ENCODE assay signal across 9 cellular contexts in the genomic region with DNA sequence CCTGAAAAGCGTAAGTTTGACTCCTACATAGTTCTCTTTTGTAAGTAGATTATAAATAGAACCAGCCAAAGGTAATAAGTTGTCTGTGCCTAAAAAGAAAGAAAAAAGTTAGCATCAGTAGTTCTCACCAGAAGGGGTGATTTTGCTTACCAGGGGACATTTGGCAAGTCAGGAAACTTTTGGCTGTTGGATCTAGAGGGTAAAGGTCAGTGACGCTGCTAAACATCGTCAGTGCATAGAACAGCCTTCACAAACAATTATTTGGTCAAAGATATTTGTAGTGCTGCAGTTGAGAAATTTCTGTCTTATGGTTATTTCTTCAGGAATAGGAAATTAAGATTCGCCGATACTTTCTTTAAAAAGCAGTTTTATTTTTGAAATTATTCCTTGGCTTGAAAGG. TPM values are rescaled to one million over a fixed set of nuclear protein-coding genes. Genes with fewer than 3 reads are reported as not detected.
DNase-seq lines count a peak whose midpoint lies in the region; ATAC-seq and TF ChIP-seq lines count a peak whose summit lies in the region.
"Had no signal": no experiment of that assay in that cellular context is flagged by ENCODE, and none has a peak within 500 bp of the region (broad histone marks: within the 10 kb centered on the region; RNA-seq: fewer than 3 reads in every experiment).

No MANE protein-coding gene starts in this region.

- H3F3A ChIP-seq in PC-3 (ENCODE audit: low read length, unreplicated experiment) = no peaks in the 10 kb centered on the region

- H3K27ac ChIP-seq in PC-3 (ENCODE audit: low read length) = no peak overlapping the region
- H3K27ac ChIP-seq in stomach smooth muscle (ENCODE audit: low read length) = no peak overlapping the region

- H3K36me3 Mint-ChIP-seq in activated CD4-positive, alpha-beta T cell treated with anti-CD3 and anti-CD28 coated beads, Interleukin-2, amount 10 ng/mL, durations not matched to agents 24 days and 14 days (ENCODE audit: low read depth) = peaks cover 29% of the 10 kb centered on the region

- no peaks in the 10 kb centered on the region for H3K27me3 ChIP-seq in PC-3 (ENCODE audit: low read length)
- H3K27me3 ChIP-seq in stomach smooth muscle (ENCODE audit: control insufficient read depth in 1 of 2, insufficient read depth in 2 of 2, low read length in 2 of 2) = no peaks in the 10 kb centered on the region

- peaks cover 24% of the 10 kb centered on the region for H3K4me1 ChIP-seq in PC-3 (ENCODE audit: insufficient read depth, low read length)
- H3K4me1 ChIP-seq in stomach smooth muscle (ENCODE audit: control insufficient read depth, insufficient read depth, low read length) = peaks cover 5% of the 10 kb centered on the region

- POLR2A ChIA-PET in PC-3 (lab: Charles Lee; ENCODE audit: unreplicated experiment) = no interaction called here

- no TSS peak for BruUV-seq in PC-3 (replicated peaks; lab: Mats Ljungman, UMichigan)

- no peak overlapping the region for H3K27ac Mint-ChIP-seq in activated CD4-positive, alpha-beta T cell treated with anti-CD3 and anti-CD28 coated beads, Interleukin-2, amount 10 ng/mL, durations not matched to agents 24 days and 14 days

- peak overlapping the region; percentile 84 for H3K4me2 ChIP-seq in PC-3 (ENCODE audit: low read length)

- peaks cover 91% of the 10 kb centered on the region for H3K79me2 ChIP-seq in PC-3 (ENCODE audit: low read length)

- no peaks in the 10 kb centered on the region for H3K9me3 ChIP-seq in PC-3 (ENCODE audit: low read length)
- H3K9me3 ChIP-seq in stomach smooth muscle (ENCODE audit: control insufficient read depth in 2 of 2, low read length in 2 of 2) = no peaks in the 10 kb centered on the region

- peaks cover 12% of the 10 kb centered on the region; the same call in 1 of the 2 replicates for H4K20me1 ChIP-seq in PC-3 (ENCODE audit: low read length)

- CTCF ChIA-PET in PC-3 (lab: Charles Lee) = interaction anchor here (0.5 kb wide), 1 partner anchor 487 kb away, joined by 3 read pairs; no protein-coding TSS in a partner anchor

- H3K4me1 Mint-ChIP-seq in activated CD4-positive, alpha-beta T cell treated with anti-CD3 and anti-CD28 coated beads, Interleukin-2, amount 10 ng/mL, durations not matched to agents 24 days and 14 days = peaks cover 34% of the 10 kb centered on the region

- no peak for TF ChIP-seq CTCF in PC-3 (conservative IDR thresholded peaks at IDR 0.05; ENCODE audit: low read depth, low read length)
- no peak for TF ChIP-seq CTCF in fibroblast of villous mesenchyme (IDR thresholded peaks at IDR 0.05; ENCODE audit: insufficient read depth, low read depth, low read length)
- TF ChIP-seq CTCF in omental fat pad (IDR thresholded peaks at IDR 0.05) = no peak

- no peaks in the 10 kb centered on the region for H3K27me3 Mint-ChIP-seq in activated CD4-positive, alpha-beta T cell treated with anti-CD3 and anti-CD28 coated beads, Interleukin-2, amount 10 ng/mL, durations not matched to agents 24 days and 14 days

- H3K36me3 ChIP-seq in PC-3 (ENCODE audit: low read depth, low read length) (peaks cover 20% of the 10 kb centered on the region), stomach smooth muscle (ENCODE audit: control insufficient read depth in 2 of 2, insufficient read depth in 2 of 2, low read length in 2 of 2) (peaks cover 5 to 11% of the 10 kb centered on the region in 2 donors)

- intact Hi-C loops in activated CD4-positive, alpha-beta T cell treated with anti-CD3 and anti-CD28 coated beads, Interleukin-2, amount 10 ng/mL, durations not matched to agents 24 days and 14 days (cut with micrococcal nuclease) = loop anchor here (2.0 to 10.0 kb wide), 3 partner anchors 183 to 1025 kb away; partner anchors contain the start of gene SLC7A1
- intact Hi-C loops in PC-3 (cut with micrococcal nuclease) = loop anchor here (5.0 kb wide), 2 partner anchors 47 to 53 kb away; no protein-coding TSS in a partner anchor

- no peaks in the 10 kb centered on the region for H3K9me3 Mint-ChIP-seq in activated CD4-positive, alpha-beta T cell treated with anti-CD3 and anti-CD28 coated beads, Interleukin-2, amount 10 ng/mL, durations not matched to agents 24 days and 14 days

- peak; percentile 48 for DNase-seq in activated CD4-positive, alpha-beta T cell treated with anti-CD3 and anti-CD28 coated beads, Interleukin-2, amount 10 ng/mL, durations not matched to agents 24 days and 14 days
- no peak for DNase-seq in activated CD4-positive, alpha-beta T cell treated with anti-CD3 and anti-CD28 coated beads for 1 hour
- peak; percentile 10 for DNase-seq in PC-3
- DNase-seq in fibroblast of villous mesenchyme (ENCODE audit: low read depth) = peak; percentile 56
- DNase-seq in NCI-H2081 (lab: John Stamatoyannopoulos, UW) = no peak
- no peak for DNase-seq in omental fat pad (ENCODE audit: low spot score)
- DNase-seq in DMS 273 (lab: John Stamatoyannopoulos, UW; ENCODE audit: unreplicated experiment) = no peak
- DNase-seq: NCI-H2081 treated with DMSO at 0.1 percent for 48 hours had no signal

- H3K9me2 ChIP-seq in PC-3 (replicated peaks; ENCODE audit: low read length) = no peaks in the 10 kb centered on the region

- no peak overlapping the region for H2AFZ ChIP-seq in PC-3 (ENCODE audit: low read length)

- H3K4me3 ChIP-seq in PC-3 (ENCODE audit: low read length) = peak overlapping the region; percentile 87
- H3K4me3 ChIP-seq in fibroblast of villous mesenchyme (ENCODE audit: low read depth, low read length) = peak overlapping the region; percentile 85
- peak overlapping the region; percentile 44 to 76 for H3K4me3 ChIP-seq in stomach smooth muscle (ENCODE audit: low read length in 2 of 2)

- peak overlapping the region; percentile 90; the same call in 1 of the 2 replicates for H3K9ac ChIP-seq in PC-3 (ENCODE audit: low read length)
- H3K9ac ChIP-seq in stomach smooth muscle (ENCODE audit: low read length in 2 of 2) = no peak overlapping the region

- ATAC-seq in PC-3 (no peak), omental fat pad (ENCODE audit: low FRiP score) (no peak)

- H3K4me3 Mint-ChIP-seq in activated CD4-positive, alpha-beta T cell treated with anti-CD3 and anti-CD28 coated beads, Interleukin-2, amount 10 ng/mL, durations not matched to agents 24 days and 14 days = no peak overlapping the region

RNA-seq across cellular contexts. Expression of gene USPL1, which starts 2.0 kb away (rescaled TPM):
- 16.2 and 18.7 TPM in 2 replicates for total RNA-seq in activated CD4-positive, alpha-beta T cell treated with anti-CD3 and anti-CD28 coated beads, Interleukin-2, amount 10 ng/mL, durations not matched to agents 24 days and 14 days
- total RNA-seq in PC-3 (2014; rRNA removed) (6.0 and 9.0 TPM in 2 replicates), fibroblast of villous mesenchyme (16.4 and 21.2 TPM in 2 replicates), omental fat pad (10 to 100 TPM; 29.2 to 33.9 (median 32.6) TPM)

Comparison
In these comparisons a context has a peak if more than half of its experiments do, and no peak if none do; other contexts are left out.
1. DNase-seq: peak in activated CD4-positive, alpha-beta T cell treated with anti-CD3 and anti-CD28 coated beads, Interleukin-2, amount 10 ng/mL, durations not matched to agents 24 days and 14 days (single experiment), PC-3 (single experiment) and fibroblast of villous mesenchyme (single experiment); none in activated CD4-positive, alpha-beta T cell treated with anti-CD3 and anti-CD28 coated beads for 1 hour (single experiment), NCI-H2081 (0 of 2), omental fat pad (single experiment) and DMS 273 (single experiment).
2. Peak in every context shown above with its lines, with median percentiles within 50 percentile points of each other: H3K4me3 ChIP-seq.